8 cellular contexts compared by ENCODE assay signal in genomic region chr3:138856799-138857198, GRCh38.
"Had no signal": no experiment of that assay in that cellular context is flagged by ENCODE, and none has a peak within 500 bp of the region (broad histone marks: within the 10 kb centered on the region; RNA-seq: fewer than 3 reads in every experiment).

No MANE protein-coding gene starts in this region.

- H3K27me3 Mint-ChIP-seq: IgD-negative memory B cell had no signal

- H3K27ac ChIP-seq: HL-60 had no signal

- H3K4me3 Mint-ChIP-seq: IgD-negative memory B cell had no signal

- ATAC-seq: HCT116, HepG2 had no signal

- H3K36me3 Mint-ChIP-seq: IgD-negative memory B cell had no signal

- H3K36me3 ChIP-seq: HAP-1 had no signal

- H3K9me3 Mint-ChIP-seq: IgD-negative memory B cell had no signal

- H3K9me3 ChIP-seq: HAP-1 had no signal

- H3K27ac Mint-ChIP-seq: IgD-negative memory B cell had no signal

- H3K4me1 ChIP-seq: HAP-1 had no signal

- DNase-seq: GOT3, H7, KBM-7 had no signal

- FAIRE-seq: HepG2 had no signal

- H3K4me3 ChIP-seq: HAP-1 had no signal
